ENCODE assay signal across 17 cellular contexts in the genomic region with DNA sequence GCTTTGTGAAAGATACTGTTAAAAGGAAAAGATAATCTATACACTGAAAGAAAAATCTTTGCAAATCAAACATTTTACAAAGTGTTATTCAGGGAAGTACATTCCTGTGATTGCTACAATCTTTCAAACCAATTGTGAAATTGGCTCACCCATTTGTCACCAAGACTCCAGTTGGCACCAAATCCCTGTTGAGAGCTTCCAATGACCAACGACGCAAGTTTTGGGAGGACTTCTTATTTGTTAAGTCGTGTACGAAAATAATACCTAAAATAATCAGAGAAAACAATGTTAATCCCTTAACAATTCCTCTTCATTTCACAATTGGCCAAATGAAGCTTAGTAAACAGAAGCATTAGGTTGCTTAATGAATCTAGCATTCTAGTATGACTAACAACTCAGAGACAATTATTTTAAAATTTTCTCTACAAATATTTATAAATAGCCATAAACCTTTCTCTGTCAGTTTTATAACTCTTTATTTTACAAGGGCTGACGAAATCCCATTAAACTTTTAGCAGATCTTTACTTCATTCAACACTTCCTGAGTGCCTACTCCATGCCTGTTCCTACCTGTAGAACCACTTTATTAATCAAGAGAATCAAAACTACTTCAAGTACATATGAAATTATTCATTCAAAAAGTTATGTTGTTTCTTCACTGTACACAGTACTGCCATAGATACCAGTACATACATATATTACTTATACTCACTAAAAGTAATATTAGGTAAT. TPM values are rescaled to one million over a fixed set of nuclear protein-coding genes. Genes with fewer than 3 reads are reported as not detected.
DNase-seq lines count a peak whose midpoint lies in the region; ATAC-seq and TF ChIP-seq lines count a peak whose summit lies in the region.
"Had no signal": no experiment of that assay in that cellular context is flagged by ENCODE, and none has a peak within 500 bp of the region (broad histone marks: within the 10 kb centered on the region; RNA-seq: fewer than 3 reads in every experiment).

No MANE protein-coding gene starts in this region.

- H3K18ac ChIP-seq in H9 (ENCODE audit: insufficient read length, low read depth, low read length): no peak overlapping the region

- H3K4ac ChIP-seq in H9 (ENCODE audit: low read depth, low read length): no peak overlapping the region

- peaks cover 0 to 6% (median 3%) of the 10 kb centered on the region in 4 donors for H3K4me1 Mint-ChIP-seq in CD4-positive, alpha-beta memory T cell
- 0 out of 4 replicates have a peak, but pooled peaks cover 0 to 2% of the 10 kb centered on the region in 2 experiments for H3K4me1 Mint-ChIP-seq in H9

- H4K8ac ChIP-seq in H9 (replicated peaks; ENCODE audit: insufficient read length, low read depth, low read length): no peak overlapping the region

- H3K36me3 Mint-ChIP-seq in CD4-positive, alpha-beta memory T cell: peaks cover 53 to 58% of the 10 kb centered on the region in 2 donors
- H3K36me3 Mint-ChIP-seq in H9 (ENCODE audit: insufficient read depth in 1 of 3, low read depth in 3 of 3): peaks cover 7 to 19% (median 18%) of the 10 kb centered on the region in 3 experiments; a peak in 6 of 7 replicates

- no TSS peak for BruUV-seq in PC-3 (replicated peaks; lab: Mats Ljungman, UMichigan)

- peaks cover 15% of the 10 kb centered on the region for H3K36me3 ChIP-seq in CD4-positive, alpha-beta memory T cell (ENCODE audit: insufficient read depth, low read length)
- H3K36me3 ChIP-seq in PC-3 (ENCODE audit: low read depth, low read length): peaks cover 12% of the 10 kb centered on the region
- H3K36me3 ChIP-seq in prostate gland: no peaks in the 10 kb centered on the region

- H3K4me1 ChIP-seq in CD4-positive, alpha-beta memory T cell (ENCODE audit: insufficient read depth, low read length): no peaks in the 10 kb centered on the region
- no peaks in the 10 kb centered on the region; the same call in 1 of the 2 replicates for H3K4me1 ChIP-seq in PC-3 (ENCODE audit: insufficient read depth, low read length)
- H3K4me1 ChIP-seq in prostate gland (replicated peaks): no peaks in the 10 kb centered on the region
- H3K4me1 ChIP-seq in H9 (ENCODE audit: insufficient read depth, low read length): no peaks in the 10 kb centered on the region
- H3K4me1 ChIP-seq: BLaER1 treated with 17β-estradiol and CSF1 and Interleukin-3, amounts not matched to agents 10 nM and 100 nM had no signal

- TF ChIP-seq CTCF in PC-3 (conservative IDR thresholded peaks at IDR 0.05; ENCODE audit: low read depth, low read length): no peak
- TF ChIP-seq CTCF in prostate gland (IDR thresholded peaks at IDR 0.05): no peak
- no peak for TF ChIP-seq CTCF in H9 (conservative IDR thresholded peaks at IDR 0.05)

- H4K91ac ChIP-seq in H9 (ENCODE audit: insufficient read length, low read depth, low read length): no peak overlapping the region

- no peak overlapping the region for H2BK20ac ChIP-seq in H9 (ENCODE audit: low read depth, low read length, poor library complexity, severe bottlenecking)

- H3K79me1 ChIP-seq in H9 (ENCODE audit: insufficient read depth, low read depth, low read length, poor library complexity, severe bottlenecking): no peaks in the 10 kb centered on the region

- peaks cover 0 to 3% of the 10 kb centered on the region in 2 donors for H3K9me3 ChIP-seq in CD4-positive, alpha-beta memory T cell (ENCODE audit: control insufficient read depth in 1 of 2, low read length in 2 of 2)
- H3K9me3 ChIP-seq in PC-3 (ENCODE audit: low read length) (no peaks in the 10 kb centered on the region), prostate gland (no peaks in the 10 kb centered on the region), H9 (ENCODE audit: control insufficient read depth, low read depth, low read length) (no peaks in the 10 kb centered on the region)

- DNase-seq in CD4-positive, alpha-beta memory T cell: no peak
- DNase-seq in PC-3: peak; percentile 36
- DNase-seq in epithelial cell of prostate (ENCODE audit: low read depth, low spot score): peak; percentile 6
- DNase-seq in prostate gland (ENCODE audit: low spot score): peak; percentile 44
- no peak for DNase-seq in NCI-H187 (lab: John Stamatoyannopoulos, UW)
- no peak for DNase-seq in H9
- no peak for DNase-seq in glomerular visceral epithelial cell (ENCODE audit: extremely low spot score)
- DNase-seq: GF-D8, KG1, MG63, NCI-H1092, NCI-H2107, NCI-H226, NCI-H524 treated with DMSO at 0.1 percent for 48 hours had no signal

- no peak overlapping the region for H3K23ac ChIP-seq in H9 (ENCODE audit: insufficient read length, low read depth, low read length)

- H2AFZ ChIP-seq in PC-3 (ENCODE audit: low read length) (no peak overlapping the region), H9 (ENCODE audit: low read length) (no peak overlapping the region)

- no peak overlapping the region for H4K5ac ChIP-seq in H9 (ENCODE audit: insufficient read length, low read depth, low read length)

- H3K27ac Mint-ChIP-seq in CD4-positive, alpha-beta memory T cell: peak overlapping the region in 4 of 7 donors; percentile 10 to 39 (median 30)
- no peak overlapping the region for H3K27ac Mint-ChIP-seq in H9

- POLR2A ChIA-PET in CD4-positive, alpha-beta memory T cell (lab: Charles Lee; ENCODE audit: partially characterized antibody): interaction anchor here (1.1 to 1.6 kb wide), 2 partner anchors 38 to 110 kb away, joined by 3 read pairs; partner anchors contain the start of gene NDUFB4
- POLR2A ChIA-PET in PC-3 (lab: Charles Lee; ENCODE audit: unreplicated experiment): interaction anchor here (0.6 kb wide), 1 partner anchor 964 kb away, joined by 7 read pairs; no protein-coding TSS in a partner anchor

- CTCF ChIA-PET in CD4-positive, alpha-beta memory T cell (lab: Charles Lee; ENCODE audit: partially characterized antibody): no interaction called here
- CTCF ChIA-PET in PC-3 (lab: Charles Lee): interaction anchor here (1.1 kb wide), 1 partner anchor 71 kb away, joined by 6 read pairs; no protein-coding TSS in a partner anchor

- H3K4me3 Mint-ChIP-seq in CD4-positive, alpha-beta memory T cell: no peak overlapping the region
- H3K4me3 Mint-ChIP-seq in H9: no peak overlapping the region

- ATAC-seq in PC-3: peak; percentile 87
- ATAC-seq: Panc1 had no signal

- no peaks in the 10 kb centered on the region for H4K20me1 ChIP-seq in PC-3 (ENCODE audit: low read length)
- no peaks in the 10 kb centered on the region for H4K20me1 ChIP-seq in H9 (ENCODE audit: control insufficient read depth, insufficient read depth, insufficient read length)
- H4K20me1 ChIP-seq: BLaER1 treated with 17β-estradiol and CSF1 and Interleukin-3, amounts not matched to agents 10 nM and 100 nM had no signal

- intact Hi-C loops in CD4-positive, alpha-beta memory T cell (cut with micrococcal nuclease): loop anchor here (5.0 kb wide), 1 partner anchor 36 kb away; the partner anchor contains the start of genes GTF2E1 and RABL3
- intact Hi-C loops in PC-3 (cut with micrococcal nuclease) (loop anchor here (1.0 kb wide), 2 partner anchors 13 to 36 kb away; partner anchors contain the start of genes GTF2E1 and RABL3), prostate gland (cut with DNase I) (no loop called here)

- H3K4me2 ChIP-seq in PC-3 (ENCODE audit: low read length) (no peak overlapping the region), H9 (ENCODE audit: insufficient read depth, insufficient read length, low read length) (no peak overlapping the region)
- H3K4me2 ChIP-seq: BLaER1 treated with 17β-estradiol and CSF1 and Interleukin-3, amounts not matched to agents 10 nM and 100 nM had no signal

- no peak overlapping the region for H2AK5ac ChIP-seq in H9 (ENCODE audit: insufficient read length, low read length)

- no peak overlapping the region for H2BK12ac ChIP-seq in H9 (ENCODE audit: insufficient read length, low read depth, low read length)

- 45% methylated on average over 5 of the region's 5 CpGs for WGBS in prostate gland
- WGBS in H9 (ENCODE audit: extremely low coverage, insufficient read length, low lambda C conversion rate): no CpG with 5 or more reads among the region's 5 CpGs

- H3K14ac ChIP-seq in H9 (ENCODE audit: insufficient read depth, low read length): no peak overlapping the region

- H3K27me3 ChIP-seq in CD4-positive, alpha-beta memory T cell (ENCODE audit: insufficient read depth, low read length): no peaks in the 10 kb centered on the region
- H3K27me3 ChIP-seq in PC-3 (ENCODE audit: low read length): no peaks in the 10 kb centered on the region
- H3K27me3 ChIP-seq in prostate gland (replicated peaks; ENCODE audit: insufficient read depth): no peaks in the 10 kb centered on the region
- H3K27me3 ChIP-seq in H9 (ENCODE audit: insufficient read depth, low read length): no peaks in the 10 kb centered on the region; the same call in 1 of the 2 replicates
- H3K27me3 ChIP-seq: BLaER1 treated with 17β-estradiol and CSF1 and Interleukin-3, amounts not matched to agents 10 nM and 100 nM; MG63 had no signal

- no peak overlapping the region for H3T11ph ChIP-seq in H9 (ENCODE audit: low read length)

- H3K79me2 ChIP-seq in PC-3 (ENCODE audit: low read length): no peaks in the 10 kb centered on the region
- H3K79me2 ChIP-seq in H9 (ENCODE audit: insufficient read depth, low read length): no peaks in the 10 kb centered on the region

- H3K9me2 ChIP-seq in PC-3 (replicated peaks; ENCODE audit: low read length): no peaks in the 10 kb centered on the region

- no peaks in the 10 kb centered on the region for H3F3A ChIP-seq in PC-3 (ENCODE audit: low read length, unreplicated experiment)

- no peaks in the 10 kb centered on the region for H3K23me2 ChIP-seq in H9 (ENCODE audit: insufficient read length, low read depth, low read length, poor library complexity, severe bottlenecking)

- peaks cover 0 to 12% (median 5%) of the 10 kb centered on the region in 8 donors for H3K9me3 Mint-ChIP-seq in CD4-positive, alpha-beta memory T cell
- H3K9me3 Mint-ChIP-seq in H9: peaks cover 3 to 4% of the 10 kb centered on the region in 2 experiments; a peak in 2 of 5 replicates

- H3K27ac ChIP-seq in CD4-positive, alpha-beta memory T cell (ENCODE audit: low read depth, low read length): no peak overlapping the region
- H3K27ac ChIP-seq in PC-3 (ENCODE audit: low read length) (peak overlapping the region; percentile 39), epithelial cell of prostate (peak overlapping the region; percentile 6), prostate gland (peak overlapping the region in 1 of 2 donors; percentile 17), H9 (ENCODE audit: insufficient read length, low read depth, low read length) (no peak overlapping the region)
- H3K27ac ChIP-seq: BLaER1 treated with 17β-estradiol and CSF1 and Interleukin-3, amounts not matched to agents 10 nM and 100 nM had no signal

- H2BK5ac ChIP-seq in H9 (ENCODE audit: insufficient read length, low read length): no peak overlapping the region

- no peak for TF ChIP-seq POLR2A in prostate gland (IDR thresholded peaks at IDR 0.05)

- no peak overlapping the region for H2BK120ac ChIP-seq in H9 (ENCODE audit: low read depth, low read length, poor library complexity, severe bottlenecking)

- H3K9ac ChIP-seq in PC-3 (ENCODE audit: low read length) (no peak overlapping the region), H9 (ENCODE audit: extremely low read depth, insufficient read length, low read length) (no peak overlapping the region)
- H3K9ac ChIP-seq: BLaER1 treated with 17β-estradiol and CSF1 and Interleukin-3, amounts not matched to agents 10 nM and 100 nM had no signal

- H3K4me3 ChIP-seq in CD4-positive, alpha-beta memory T cell (ENCODE audit: low read length in 2 of 2): no peak overlapping the region
- H3K4me3 ChIP-seq in PC-3 (ENCODE audit: low read length): no peak overlapping the region
- no peak overlapping the region for H3K4me3 ChIP-seq in prostate gland
- H3K4me3 ChIP-seq: BLaER1 treated with 17β-estradiol and CSF1 and Interleukin-3, amounts not matched to agents 10 nM and 100 nM; MG63 had no signal

- no peak overlapping the region for H2BK15ac ChIP-seq in H9 (ENCODE audit: low read depth, low read length)

- no peaks in the 10 kb centered on the region for H3K27me3 Mint-ChIP-seq in CD4-positive, alpha-beta memory T cell
- H3K27me3 Mint-ChIP-seq in H9 (ENCODE audit: low read depth): no peaks in the 10 kb centered on the region

- H3K56ac ChIP-seq in H9 (ENCODE audit: insufficient read length, low read depth, low read length): no peak overlapping the region

RNA-seq across cellular contexts. Expression of gene HGD, which starts 24.0 kb away (rescaled TPM):
- 1 to 10 TPM; 2.6 to 3.0 TPM for total RNA-seq in CD4-positive, alpha-beta memory T cell
- not detected for polyA plus RNA-seq in CD4-positive, alpha-beta memory T cell
- total RNA-seq in PC-3 (2014; rRNA removed): 0.11 and 1.4 TPM in 2 replicates
- 100 to 1,000 TPM in 1 of 2 donors, 10 to 100 TPM in 1; 47.1 to 104 TPM for total RNA-seq in prostate gland
- 0.33 TPM in 1 of 2 replicates, not detected in the other for total RNA-seq in H9 (2021)
- total RNA-seq: Daoy had no signal

RNA-seq across cellular contexts. Expression of gene RABL3, which starts 36.3 kb away (rescaled TPM):
- total RNA-seq in CD4-positive, alpha-beta memory T cell: 10 to 100 TPM; 31.9 to 33.0 TPM
- 10 to 100 TPM; 34.7 to 37.4 TPM for polyA plus RNA-seq in CD4-positive, alpha-beta memory T cell
- 21.3 and 24.3 TPM in 2 replicates for total RNA-seq in PC-3 (2014; rRNA removed)
- total RNA-seq in prostate gland: 10 to 100 TPM; 13.5 to 24.2 TPM
- total RNA-seq in H9 (2021): 26.7 and 27.0 TPM in 2 replicates

RNA-seq across cellular contexts. Expression of gene GTF2E1, which starts 36.5 kb away (rescaled TPM):
- 10 to 100 TPM; 30.0 to 30.2 TPM for total RNA-seq in CD4-positive, alpha-beta memory T cell
- 10 to 100 TPM; 15.3 to 16.1 TPM for polyA plus RNA-seq in CD4-positive, alpha-beta memory T cell
- total RNA-seq in PC-3 (2014; rRNA removed) (10.7 and 15.2 TPM in 2 replicates), prostate gland (10 to 100 TPM; 15.3 to 17.5 TPM), H9 (2021) (88.8 and 92.0 TPM in 2 replicates)

Comparison
In these comparisons a context has a peak if more than half of its experiments do, and no peak if none do; other contexts are left out.
1. DNase-seq: peak in PC-3 (single experiment), epithelial cell of prostate (single experiment) and prostate gland (single experiment); none in CD4-positive, alpha-beta memory T cell (0 of 5), NCI-H187 (0 of 2), H9 (single experiment) and glomerular visceral epithelial cell (single experiment).
2. H3K27ac ChIP-seq: peak in PC-3 (single experiment) and epithelial cell of prostate (single experiment); none in CD4-positive, alpha-beta memory T cell (single experiment) and H9 (single experiment).
3. H3K27ac Mint-ChIP-seq: peak in CD4-positive, alpha-beta memory T cell (4 of 7); none in H9 (0 of 3).
4. RNA of gene HGD, which starts 24.0 kb away (total RNA-seq): 47.1 to 104 TPM in prostate gland; 2.6 to 3.0 TPM in CD4-positive, alpha-beta memory T cell, 0.33 TPM in H9 and 0.11 to 1.4 TPM in PC-3; every median in the first group is over 10 times any median in the second.